ENCODE assay signal across 10 cellular contexts in the genomic region with DNA sequence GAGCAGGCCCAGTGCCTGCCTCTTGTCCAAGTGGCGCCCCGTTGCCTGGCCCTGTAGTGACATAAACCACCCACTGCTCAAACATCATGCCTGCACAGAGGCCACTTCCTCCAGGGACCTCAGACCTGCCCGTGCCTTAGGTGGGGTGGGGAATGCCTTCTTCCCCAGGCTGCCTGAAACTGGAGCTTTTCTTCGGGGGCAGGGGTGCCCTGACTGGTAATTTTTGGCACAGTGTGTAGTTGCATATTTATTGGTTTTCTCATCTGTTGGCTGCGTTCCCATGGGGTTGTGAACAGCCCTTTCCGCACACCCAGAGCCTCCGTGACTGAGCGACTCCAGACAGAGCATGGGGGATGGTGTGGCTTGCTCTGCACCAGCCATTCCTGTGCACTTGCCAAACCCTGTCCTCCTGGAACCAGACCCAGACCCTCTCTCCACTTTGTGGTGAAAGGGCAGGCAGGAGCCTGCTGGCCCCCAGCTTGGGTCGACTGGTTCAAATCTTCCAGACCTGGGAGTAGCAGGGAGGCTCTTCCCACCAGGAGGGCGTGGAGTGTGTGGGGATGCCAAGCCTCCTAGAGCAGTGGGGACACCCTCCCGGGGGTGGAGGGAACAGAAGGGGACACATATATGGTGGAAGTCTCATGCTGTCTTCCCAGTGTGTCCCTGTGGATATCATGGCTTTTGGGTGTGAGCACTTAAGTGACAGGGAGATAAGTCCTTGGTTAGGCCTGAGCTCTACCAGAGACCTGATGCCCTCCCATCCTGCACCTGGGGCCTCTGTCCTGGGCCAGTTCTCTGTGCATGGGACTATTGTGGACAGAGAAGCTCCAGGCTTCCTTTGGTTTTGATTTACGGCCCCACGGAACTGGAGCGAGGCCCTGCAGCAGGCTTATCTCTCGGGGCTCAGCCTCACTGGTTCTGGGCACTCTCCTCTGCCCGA. TPM values are rescaled to one million over a fixed set of nuclear protein-coding genes. Genes with fewer than 3 reads are reported as not detected.
A peak's percentile ranks its signal among the peaks of the same experiment; 100 is the strongest.
DNase-seq lines count a peak whose midpoint lies in the region; FAIRE-seq and TF ChIP-seq lines count a peak whose summit lies in the region.
"Had no signal": no experiment of that assay in that cellular context is flagged by ENCODE, and none has a peak within 500 bp of the region (broad histone marks: within the 10 kb centered on the region; RNA-seq: fewer than 3 reads in every experiment).

No MANE protein-coding gene starts in this region.

- peak overlapping the region in 2 of 11 experiments; percentile 22 to 41; a peak in 2 of 22 replicates for H3K9ac ChIP-seq in BLaER1 treated with 17β-estradiol and CSF1 and Interleukin-3, amounts not matched to agents 10 nM and 100 nM

- H3K36me3 ChIP-seq in BLaER1 treated with 17β-estradiol and CSF1 and Interleukin-3, amounts not matched to agents 10 nM and 100 nM, result no peaks in the 10 kb centered on the region

- no peak for TF ChIP-seq POLR2A in GM12891 (IDR thresholded peaks at IDR 0.05; ENCODE audit: low read depth, low read length)

- no peaks in the 10 kb centered on the region; a peak in 1 of 22 replicates for H3K9me3 ChIP-seq in BLaER1 treated with 17β-estradiol and CSF1 and Interleukin-3, amounts not matched to agents 10 nM and 100 nM (replicated peaks in 1 of 11)

- H3K4me3 ChIP-seq in BLaER1 treated with 17β-estradiol and CSF1 and Interleukin-3, amounts not matched to agents 10 nM and 100 nM, result peak overlapping the region in 1 of 10 experiments; percentile 34; a peak in 2 of 20 replicates

- no peak for FAIRE-seq in GM12891 (lab: Jason Lieb, UNC)
- FAIRE-seq: endometrium, TTC549 had no signal

- peaks cover 42 to 82% (median 77%) of the 10 kb centered on the region in 10 experiments for H3K4me1 ChIP-seq in BLaER1 treated with 17β-estradiol and CSF1 and Interleukin-3, amounts not matched to agents 10 nM and 100 nM

- peaks cover 0 to 48% (median 13%) of the 10 kb centered on the region in 11 experiments; a peak in 15 of 22 replicates for H4K20me1 ChIP-seq in BLaER1 treated with 17β-estradiol and CSF1 and Interleukin-3, amounts not matched to agents 10 nM and 100 nM

- DNase-seq in NCI-H1105 (lab: John Stamatoyannopoulos, UW) (peak; percentile 70), dermis blood vessel endothelial cell (peak; percentile 7), myocyte (ENCODE audit: low read depth) (peak; percentile 53), NCI-H1436 (lab: John Stamatoyannopoulos, UW) (no peak), cerebellum (ENCODE audit: low spot score) (no peak), GM12891 (ENCODE audit: insufficient read length, low spot score) (no peak), foreskin melanocyte (no peak)

- H3K27ac ChIP-seq in BLaER1 treated with 17β-estradiol and CSF1 and Interleukin-3, amounts not matched to agents 10 nM and 100 nM, result peak overlapping the region in 1 of 11 experiments; percentile 1; a peak in 1 of 22 replicates

- H3K27me3 ChIP-seq in BLaER1 treated with 17β-estradiol and CSF1 and Interleukin-3, amounts not matched to agents 10 nM and 100 nM, result peaks cover 0 to 59% (median 0%) of the 10 kb centered on the region in 11 experiments; a peak in 4 of 22 replicates

- H3K4me2 ChIP-seq in BLaER1 treated with 17β-estradiol and CSF1 and Interleukin-3, amounts not matched to agents 10 nM and 100 nM, result peak overlapping the region; percentile 47 to 96 (median 82)

TF ChIP-seq in GM12891, 5 proteins besides CTCF, POLR2A, EP300 and RAD21:
- TF ChIP-seq POU2F2 (IDR thresholded peaks at IDR 0.05; ENCODE audit: low read depth, low read length), result no peak
- no peak for TF ChIP-seq POLR2AphosphoS5 (IDR thresholded peaks at IDR 0.05; ENCODE audit: low read depth, low read length)
- no peak for TF ChIP-seq TAF1 (IDR thresholded peaks at IDR 0.05; ENCODE audit: low read depth, low read length)
- TF ChIP-seq SPI1 (IDR thresholded peaks at IDR 0.05; ENCODE audit: low read depth, low read length), result no peak
- TF ChIP-seq PAX5 (IDR thresholded peaks at IDR 0.05; ENCODE audit: insufficient read depth, low read length, severe bottlenecking), result no peak

RNA-seq across cellular contexts. Expression of a gene that starts 39.6 kb away (rescaled TPM):
- not detected in 2 replicates for total RNA-seq in dermis blood vessel endothelial cell
- total RNA-seq in myocyte, result not detected in 2 replicates
- not detected for polyA plus RNA-seq in myocyte (2012)
- total RNA-seq in cerebellum, result 47.4 TPM
- polyA plus RNA-seq in GM12891 (2012; ENCODE audit: low read depth, missing spikeins), result not detected

Comparison
In these comparisons a context has a peak if more than half of its experiments do, and no peak if none do; other contexts are left out.
1. DNase-seq: peak in NCI-H1105 (single experiment), dermis blood vessel endothelial cell (single experiment) and myocyte (single experiment); none in NCI-H1436 (single experiment), cerebellum (single experiment), GM12891 (single experiment) and foreskin melanocyte (single experiment).
2. RNA of a gene that starts 39.6 kb away (total RNA-seq): 47.4 TPM in cerebellum (single experiment); not detected in dermis blood vessel endothelial cell and not detected in myocyte; every median in the first group is over 10 times any median in the second.